ENCODE assay signal across 1 cellular context in the genomic region with DNA sequence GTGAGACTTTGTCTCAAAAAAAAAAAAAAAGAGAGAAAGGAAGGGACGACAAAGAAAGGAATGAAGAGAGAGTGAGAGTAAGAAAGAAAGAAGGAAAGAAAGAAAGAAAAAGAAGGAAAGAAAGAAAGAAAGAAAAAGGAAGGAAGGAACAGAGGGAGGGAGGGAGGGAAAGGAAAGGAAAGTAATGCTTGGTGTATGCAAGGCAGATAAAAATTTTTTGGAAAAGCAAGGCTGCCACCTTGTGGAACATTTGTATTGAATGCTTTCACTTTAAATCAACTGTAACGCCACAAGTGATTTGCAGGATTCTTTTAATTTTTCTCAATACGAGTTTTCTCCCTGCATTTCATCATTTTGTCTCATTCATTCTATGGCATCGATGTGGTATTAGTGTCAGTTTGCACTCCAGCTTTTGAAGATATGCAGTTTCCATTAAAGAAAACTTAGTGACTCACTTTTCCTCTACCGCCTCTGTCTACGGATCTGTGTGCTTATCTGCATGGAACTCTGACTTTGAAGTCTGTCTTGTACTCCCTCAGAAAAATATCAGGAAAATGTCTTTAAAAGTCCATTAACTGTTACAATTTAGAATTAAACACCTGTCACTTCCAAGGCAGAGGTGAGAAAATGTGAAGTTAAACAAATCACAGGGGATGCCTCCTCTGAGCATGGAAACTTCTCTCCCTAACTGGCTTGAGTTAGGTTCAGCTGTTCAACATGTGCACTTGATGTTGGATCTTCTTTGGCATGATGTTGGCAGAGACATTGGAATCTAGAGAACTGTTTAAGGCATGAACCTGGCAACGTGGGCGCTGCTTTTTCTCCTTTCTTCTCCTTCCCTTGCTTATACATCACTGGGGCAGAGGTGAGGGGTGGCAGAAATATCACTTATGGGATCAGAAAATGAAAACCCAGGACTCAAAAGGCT.
TF ChIP-seq lines count a peak whose summit lies in the region.

No MANE protein-coding gene starts in this region.

TF ChIP-seq in HCT116, 20 proteins besides CTCF, POLR2A, EP300 and RAD21 (continued from another document):
- TF ChIP-seq, protein P1, sequence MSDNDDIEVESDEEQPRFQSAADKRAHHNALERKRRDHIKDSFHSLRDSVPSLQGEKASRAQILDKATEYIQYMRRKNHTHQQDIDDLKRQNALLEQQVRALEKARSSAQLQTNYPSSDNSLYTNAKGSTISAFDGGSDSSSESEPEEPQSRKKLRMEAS (IDR thresholded peaks at IDR 0.05) = no peak
- TF ChIP-seq EZH2phosphoT487 (IDR thresholded peaks at IDR 0.05; ENCODE audit: borderline replicate concordance) (no peak), CEBPB (IDR thresholded peaks at IDR 0.05; ENCODE audit: low read depth) (no peak), JUND (IDR thresholded peaks at IDR 0.05) (no peak), SRF (IDR thresholded peaks at IDR 0.05; ENCODE audit: low read depth) (no peak), SP1 (IDR thresholded peaks at IDR 0.05; ENCODE audit: low read depth) (no peak), CBX3 (IDR thresholded peaks at IDR 0.05; ENCODE audit: low read depth) (no peak), EZH2 (IDR thresholded peaks at IDR 0.05) (no peak), TCF7L2 (IDR thresholded peaks at IDR 0.05; ENCODE audit: borderline replicate concordance, extremely low read depth, insufficient read depth, insufficient read length) (no peak), FOSL1 (IDR thresholded peaks at IDR 0.05; ENCODE audit: low read depth) (no peak), POLR2AphosphoS5 (IDR thresholded peaks at IDR 0.05; ENCODE audit: low read depth, low read length) (no peak), SIN3A (IDR thresholded peaks at IDR 0.05; ENCODE audit: low read depth) (no peak), ELF1 (IDR thresholded peaks at IDR 0.05; ENCODE audit: borderline replicate concordance, low read depth) (no peak), YY1 (IDR thresholded peaks at IDR 0.05; ENCODE audit: extremely low read depth, insufficient replicate concordance, low read depth, low read length) (no peak), ZNF274 (IDR thresholded peaks at IDR 0.05; ENCODE audit: low read depth, low read length) (no peak)
- TF ChIP-seq, protein P2, sequence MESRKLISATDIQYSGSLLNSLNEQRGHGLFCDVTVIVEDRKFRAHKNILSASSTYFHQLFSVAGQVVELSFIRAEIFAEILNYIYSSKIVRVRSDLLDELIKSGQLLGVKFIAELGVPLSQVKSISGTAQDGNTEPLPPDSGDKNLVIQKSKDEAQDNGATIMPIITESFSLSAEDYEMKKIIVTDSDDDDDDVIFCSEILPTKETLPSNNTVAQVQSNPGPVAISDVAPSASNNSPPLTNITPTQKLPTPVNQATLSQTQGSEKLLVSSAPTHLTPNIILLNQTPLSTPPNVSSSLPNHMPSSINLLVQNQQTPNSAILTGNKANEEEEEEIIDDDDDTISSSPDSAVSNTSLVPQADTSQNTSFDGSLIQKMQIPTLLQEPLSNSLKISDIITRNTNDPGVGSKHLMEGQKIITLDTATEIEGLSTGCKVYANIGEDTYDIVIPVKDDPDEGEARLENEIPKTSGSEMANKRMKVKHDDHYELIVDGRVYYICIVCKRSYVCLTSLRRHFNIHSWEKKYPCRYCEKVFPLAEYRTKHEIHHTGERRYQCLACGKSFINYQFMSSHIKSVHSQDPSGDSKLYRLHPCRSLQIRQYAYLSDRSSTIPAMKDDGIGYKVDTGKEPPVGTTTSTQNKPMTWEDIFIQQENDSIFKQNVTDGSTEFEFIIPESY (IDR thresholded peaks at IDR 0.05; ENCODE audit: extremely low read depth, insufficient replicate concordance, low read length) = no peak
- TF ChIP-seq, protein P3, sequence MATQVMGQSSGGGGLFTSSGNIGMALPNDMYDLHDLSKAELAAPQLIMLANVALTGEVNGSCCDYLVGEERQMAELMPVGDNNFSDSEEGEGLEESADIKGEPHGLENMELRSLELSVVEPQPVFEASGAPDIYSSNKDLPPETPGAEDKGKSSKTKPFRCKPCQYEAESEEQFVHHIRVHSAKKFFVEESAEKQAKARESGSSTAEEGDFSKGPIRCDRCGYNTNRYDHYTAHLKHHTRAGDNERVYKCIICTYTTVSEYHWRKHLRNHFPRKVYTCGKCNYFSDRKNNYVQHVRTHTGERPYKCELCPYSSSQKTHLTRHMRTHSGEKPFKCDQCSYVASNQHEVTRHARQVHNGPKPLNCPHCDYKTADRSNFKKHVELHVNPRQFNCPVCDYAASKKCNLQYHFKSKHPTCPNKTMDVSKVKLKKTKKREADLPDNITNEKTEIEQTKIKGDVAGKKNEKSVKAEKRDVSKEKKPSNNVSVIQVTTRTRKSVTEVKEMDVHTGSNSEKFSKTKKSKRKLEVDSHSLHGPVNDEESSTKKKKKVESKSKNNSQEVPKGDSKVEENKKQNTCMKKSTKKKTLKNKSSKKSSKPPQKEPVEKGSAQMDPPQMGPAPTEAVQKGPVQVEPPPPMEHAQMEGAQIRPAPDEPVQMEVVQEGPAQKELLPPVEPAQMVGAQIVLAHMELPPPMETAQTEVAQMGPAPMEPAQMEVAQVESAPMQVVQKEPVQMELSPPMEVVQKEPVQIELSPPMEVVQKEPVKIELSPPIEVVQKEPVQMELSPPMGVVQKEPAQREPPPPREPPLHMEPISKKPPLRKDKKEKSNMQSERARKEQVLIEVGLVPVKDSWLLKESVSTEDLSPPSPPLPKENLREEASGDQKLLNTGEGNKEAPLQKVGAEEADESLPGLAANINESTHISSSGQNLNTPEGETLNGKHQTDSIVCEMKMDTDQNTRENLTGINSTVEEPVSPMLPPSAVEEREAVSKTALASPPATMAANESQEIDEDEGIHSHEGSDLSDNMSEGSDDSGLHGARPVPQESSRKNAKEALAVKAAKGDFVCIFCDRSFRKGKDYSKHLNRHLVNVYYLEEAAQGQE (IDR thresholded peaks at IDR 0.05; ENCODE audit: low read depth) = no peak
